Comparison of ENCODE assay signal across 3 cellular contexts in the genomic region with DNA sequence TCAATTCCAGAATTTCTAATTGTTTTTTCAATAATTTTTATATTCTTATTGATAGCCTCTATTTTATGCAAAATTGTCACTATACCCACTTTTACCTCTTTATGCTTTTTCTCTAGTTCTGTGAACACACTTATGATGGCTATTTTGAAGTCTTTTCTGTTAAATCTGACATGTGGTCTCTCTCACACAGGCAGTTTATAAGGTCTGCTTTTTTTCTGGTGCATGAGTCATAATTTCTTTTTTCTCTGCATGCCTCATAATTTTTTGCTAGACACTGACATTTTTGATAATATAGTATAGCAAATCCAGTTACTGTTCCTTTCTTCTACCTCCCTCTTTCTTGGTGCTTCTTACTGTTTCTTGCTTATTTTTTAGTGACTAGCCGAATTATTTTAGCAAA.
TF ChIP-seq lines count a peak whose summit lies in the region.

No MANE protein-coding gene starts in this region.

TF ChIP-seq in SK-N-SH, 30 proteins besides CTCF, POLR2A, EP300 and RAD21:
- TF ChIP-seq FOSL2 (IDR thresholded peaks at IDR 0.05; ENCODE audit: borderline replicate concordance, low read depth) (0 out of 2 replicates have a peak, but pooled peaks have one; percentile 11), TCF12 (IDR thresholded peaks at IDR 0.05) (peak; percentile 11; the same call in 1 of the 2 replicates)
- TF ChIP-seq, protein P1, sequence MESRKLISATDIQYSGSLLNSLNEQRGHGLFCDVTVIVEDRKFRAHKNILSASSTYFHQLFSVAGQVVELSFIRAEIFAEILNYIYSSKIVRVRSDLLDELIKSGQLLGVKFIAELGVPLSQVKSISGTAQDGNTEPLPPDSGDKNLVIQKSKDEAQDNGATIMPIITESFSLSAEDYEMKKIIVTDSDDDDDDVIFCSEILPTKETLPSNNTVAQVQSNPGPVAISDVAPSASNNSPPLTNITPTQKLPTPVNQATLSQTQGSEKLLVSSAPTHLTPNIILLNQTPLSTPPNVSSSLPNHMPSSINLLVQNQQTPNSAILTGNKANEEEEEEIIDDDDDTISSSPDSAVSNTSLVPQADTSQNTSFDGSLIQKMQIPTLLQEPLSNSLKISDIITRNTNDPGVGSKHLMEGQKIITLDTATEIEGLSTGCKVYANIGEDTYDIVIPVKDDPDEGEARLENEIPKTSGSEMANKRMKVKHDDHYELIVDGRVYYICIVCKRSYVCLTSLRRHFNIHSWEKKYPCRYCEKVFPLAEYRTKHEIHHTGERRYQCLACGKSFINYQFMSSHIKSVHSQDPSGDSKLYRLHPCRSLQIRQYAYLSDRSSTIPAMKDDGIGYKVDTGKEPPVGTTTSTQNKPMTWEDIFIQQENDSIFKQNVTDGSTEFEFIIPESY (IDR thresholded peaks at IDR 0.05; ENCODE audit: borderline replicate concordance, low read depth) = no peak

TF ChIP-seq in SK-N-SH treated with all-trans-retinoic acid at 6 μM for 48 hours, 23 proteins besides CTCF, POLR2A, EP300 and RAD21:
- TF ChIP-seq RARB (CRISPR knock-in tag; IDR thresholded peaks at IDR 0.05) = no peak
- TF ChIP-seq TOX (CRISPR knock-in tag; IDR thresholded peaks at IDR 0.05; ENCODE audit: borderline replicate concordance) = no peak
- TF ChIP-seq, protein P2, sequence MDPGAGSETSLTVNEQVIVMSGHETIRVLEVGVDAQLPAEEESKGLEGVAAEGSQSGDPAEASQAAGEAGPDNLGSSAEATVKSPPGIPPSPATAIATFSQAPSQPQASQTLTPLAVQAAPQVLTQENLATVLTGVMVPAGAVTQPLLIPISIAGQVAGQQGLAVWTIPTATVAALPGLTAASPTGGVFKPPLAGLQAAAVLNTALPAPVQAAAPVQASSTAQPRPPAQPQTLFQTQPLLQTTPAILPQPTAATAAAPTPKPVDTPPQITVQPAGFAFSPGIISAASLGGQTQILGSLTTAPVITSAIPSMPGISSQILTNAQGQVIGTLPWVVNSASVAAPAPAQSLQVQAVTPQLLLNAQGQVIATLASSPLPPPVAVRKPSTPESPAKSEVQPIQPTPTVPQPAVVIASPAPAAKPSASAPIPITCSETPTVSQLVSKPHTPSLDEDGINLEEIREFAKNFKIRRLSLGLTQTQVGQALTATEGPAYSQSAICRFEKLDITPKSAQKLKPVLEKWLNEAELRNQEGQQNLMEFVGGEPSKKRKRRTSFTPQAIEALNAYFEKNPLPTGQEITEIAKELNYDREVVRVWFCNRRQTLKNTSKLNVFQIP (CRISPR knock-in tag; IDR thresholded peaks at IDR 0.05; ENCODE audit: borderline replicate concordance, low read depth) = no peak
- no peak for TF ChIP-seq CSDC2 (CRISPR knock-in tag; IDR thresholded peaks at IDR 0.05)
- TF ChIP-seq ZNF8 (CRISPR knock-in tag; IDR thresholded peaks at IDR 0.05) = no peak
TF ChIP-seq in SK-N-SH treated with all-trans-retinoic acid at 6 μM for 48 hours: peak in this region for 0.

TF ChIP-seq in GM12878, 131 proteins besides CTCF, POLR2A, EP300 and RAD21:
- TF ChIP-seq FOS (IDR thresholded peaks at IDR 0.05; ENCODE audit: borderline replicate concordance, extremely low read depth, insufficient read length) (no peak), SUPT20H (IDR thresholded peaks at IDR 0.05; ENCODE audit: borderline replicate concordance, control insufficient read depth, low read depth, low read length) (no peak), NBN (IDR thresholded peaks at IDR 0.05) (no peak), NFYA (IDR thresholded peaks at IDR 0.05; ENCODE audit: borderline replicate concordance, low read depth, low read length) (no peak), ETV6 (conservative IDR thresholded peaks at IDR 0.05 in 1 of 2, IDR thresholded peaks at IDR 0.05 in 1 of 2; ENCODE audit: borderline replicate concordance in 1 of 2, low read depth in 1 of 2) (no peak), STAT1 (conservative IDR thresholded peaks at IDR 0.05) (no peak), SUZ12 (IDR thresholded peaks at IDR 0.05; ENCODE audit: unreplicated experiment) (no peak), CHD4 (IDR thresholded peaks at IDR 0.05) (no peak), SMAD5 (IDR thresholded peaks at IDR 0.05; ENCODE audit: low read depth) (no peak), EGR1 (IDR thresholded peaks at IDR 0.05; ENCODE audit: borderline replicate concordance in 1 of 2, low read depth in 2 of 2, low read length in 2 of 2) (no peak)
- TF ChIP-seq, protein P3, sequence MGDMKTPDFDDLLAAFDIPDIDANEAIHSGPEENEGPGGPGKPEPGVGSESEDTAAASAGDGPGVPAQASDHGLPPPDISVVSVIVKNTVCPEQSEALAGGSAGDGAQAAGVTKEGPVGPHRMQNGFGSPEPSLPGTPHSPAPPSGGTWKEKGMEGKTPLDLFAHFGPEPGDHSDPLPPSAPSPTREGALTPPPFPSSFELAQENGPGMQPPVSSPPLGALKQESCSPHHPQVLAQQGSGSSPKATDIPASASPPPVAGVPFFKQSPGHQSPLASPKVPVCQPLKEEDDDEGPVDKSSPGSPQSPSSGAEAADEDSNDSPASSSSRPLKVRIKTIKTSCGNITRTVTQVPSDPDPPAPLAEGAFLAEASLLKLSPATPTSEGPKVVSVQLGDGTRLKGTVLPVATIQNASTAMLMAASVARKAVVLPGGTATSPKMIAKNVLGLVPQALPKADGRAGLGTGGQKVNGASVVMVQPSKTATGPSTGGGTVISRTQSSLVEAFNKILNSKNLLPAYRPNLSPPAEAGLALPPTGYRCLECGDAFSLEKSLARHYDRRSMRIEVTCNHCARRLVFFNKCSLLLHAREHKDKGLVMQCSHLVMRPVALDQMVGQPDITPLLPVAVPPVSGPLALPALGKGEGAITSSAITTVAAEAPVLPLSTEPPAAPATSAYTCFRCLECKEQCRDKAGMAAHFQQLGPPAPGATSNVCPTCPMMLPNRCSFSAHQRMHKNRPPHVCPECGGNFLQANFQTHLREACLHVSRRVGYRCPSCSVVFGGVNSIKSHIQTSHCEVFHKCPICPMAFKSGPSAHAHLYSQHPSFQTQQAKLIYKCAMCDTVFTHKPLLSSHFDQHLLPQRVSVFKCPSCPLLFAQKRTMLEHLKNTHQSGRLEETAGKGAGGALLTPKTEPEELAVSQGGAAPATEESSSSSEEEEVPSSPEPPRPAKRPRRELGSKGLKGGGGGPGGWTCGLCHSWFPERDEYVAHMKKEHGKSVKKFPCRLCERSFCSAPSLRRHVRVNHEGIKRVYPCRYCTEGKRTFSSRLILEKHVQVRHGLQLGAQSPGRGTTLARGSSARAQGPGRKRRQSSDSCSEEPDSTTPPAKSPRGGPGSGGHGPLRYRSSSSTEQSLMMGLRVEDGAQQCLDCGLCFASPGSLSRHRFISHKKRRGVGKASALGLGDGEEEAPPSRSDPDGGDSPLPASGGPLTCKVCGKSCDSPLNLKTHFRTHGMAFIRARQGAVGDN (IDR thresholded peaks at IDR 0.05) = no peak
- TF ChIP-seq, protein P4, sequence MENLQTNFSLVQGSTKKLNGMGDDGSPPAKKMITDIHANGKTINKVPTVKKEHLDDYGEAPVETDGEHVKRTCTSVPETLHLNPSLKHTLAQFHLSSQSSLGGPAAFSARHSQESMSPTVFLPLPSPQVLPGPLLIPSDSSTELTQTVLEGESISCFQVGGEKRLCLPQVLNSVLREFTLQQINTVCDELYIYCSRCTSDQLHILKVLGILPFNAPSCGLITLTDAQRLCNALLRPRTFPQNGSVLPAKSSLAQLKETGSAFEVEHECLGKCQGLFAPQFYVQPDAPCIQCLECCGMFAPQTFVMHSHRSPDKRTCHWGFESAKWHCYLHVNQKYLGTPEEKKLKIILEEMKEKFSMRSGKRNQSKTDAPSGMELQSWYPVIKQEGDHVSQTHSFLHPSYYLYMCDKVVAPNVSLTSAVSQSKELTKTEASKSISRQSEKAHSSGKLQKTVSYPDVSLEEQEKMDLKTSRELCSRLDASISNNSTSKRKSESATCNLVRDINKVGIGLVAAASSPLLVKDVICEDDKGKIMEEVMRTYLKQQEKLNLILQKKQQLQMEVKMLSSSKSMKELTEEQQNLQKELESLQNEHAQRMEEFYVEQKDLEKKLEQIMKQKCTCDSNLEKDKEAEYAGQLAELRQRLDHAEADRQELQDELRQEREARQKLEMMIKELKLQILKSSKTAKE (IDR thresholded peaks at IDR 0.05; ENCODE audit: low read depth, poor library complexity, severe bottlenecking) = no peak
- TF ChIP-seq, protein P5, sequence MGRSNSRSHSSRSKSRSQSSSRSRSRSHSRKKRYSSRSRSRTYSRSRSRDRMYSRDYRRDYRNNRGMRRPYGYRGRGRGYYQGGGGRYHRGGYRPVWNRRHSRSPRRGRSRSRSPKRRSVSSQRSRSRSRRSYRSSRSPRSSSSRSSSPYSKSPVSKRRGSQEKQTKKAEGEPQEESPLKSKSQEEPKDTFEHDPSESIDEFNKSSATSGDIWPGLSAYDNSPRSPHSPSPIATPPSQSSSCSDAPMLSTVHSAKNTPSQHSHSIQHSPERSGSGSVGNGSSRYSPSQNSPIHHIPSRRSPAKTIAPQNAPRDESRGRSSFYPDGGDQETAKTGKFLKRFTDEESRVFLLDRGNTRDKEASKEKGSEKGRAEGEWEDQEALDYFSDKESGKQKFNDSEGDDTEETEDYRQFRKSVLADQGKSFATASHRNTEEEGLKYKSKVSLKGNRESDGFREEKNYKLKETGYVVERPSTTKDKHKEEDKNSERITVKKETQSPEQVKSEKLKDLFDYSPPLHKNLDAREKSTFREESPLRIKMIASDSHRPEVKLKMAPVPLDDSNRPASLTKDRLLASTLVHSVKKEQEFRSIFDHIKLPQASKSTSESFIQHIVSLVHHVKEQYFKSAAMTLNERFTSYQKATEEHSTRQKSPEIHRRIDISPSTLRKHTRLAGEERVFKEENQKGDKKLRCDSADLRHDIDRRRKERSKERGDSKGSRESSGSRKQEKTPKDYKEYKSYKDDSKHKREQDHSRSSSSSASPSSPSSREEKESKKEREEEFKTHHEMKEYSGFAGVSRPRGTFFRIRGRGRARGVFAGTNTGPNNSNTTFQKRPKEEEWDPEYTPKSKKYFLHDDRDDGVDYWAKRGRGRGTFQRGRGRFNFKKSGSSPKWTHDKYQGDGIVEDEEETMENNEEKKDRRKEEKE (IDR thresholded peaks at IDR 0.05) = no peak
